ENCODE assay signal across 24 cellular contexts in the genomic region with DNA sequence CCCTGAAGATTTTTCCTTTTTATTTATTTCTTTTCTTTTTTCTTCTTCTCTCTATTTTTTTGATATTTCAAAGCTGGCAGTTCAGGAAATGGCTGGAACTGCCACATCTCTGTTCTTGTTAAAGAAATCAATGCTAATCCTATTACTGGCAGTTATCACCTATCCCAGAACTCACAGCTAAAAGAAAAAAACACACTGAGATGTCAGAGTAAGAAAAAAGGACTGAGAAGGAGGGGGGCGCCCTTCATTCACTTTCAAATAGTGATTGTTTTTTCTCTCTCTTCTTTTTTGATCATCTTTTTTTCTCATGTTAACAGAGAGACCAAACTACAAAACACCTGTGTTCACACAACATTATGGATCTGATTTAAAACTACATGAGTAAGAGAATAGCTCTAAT.
"Had no signal": no experiment of that assay in that cellular context is flagged by ENCODE, and none has a peak within 500 bp of the region (broad histone marks: within the 10 kb centered on the region; RNA-seq: fewer than 3 reads in every experiment).

No MANE protein-coding gene starts in this region.

- H3K27ac ChIP-seq: epithelial cell of prostate, esophagus muscularis mucosa, gastrocnemius medialis, heart right ventricle, left ventricle myocardium inferior, lower lobe of right lung, spleen, testis, tibial nerve, upper lobe of right lung had no signal

- H3K27me3 Mint-ChIP-seq: stimulated activated naive B cell treated with anti-CD40 and anti-IgM and Interleukin-4, amounts not matched to agents 10 μg/mL and 1 μg/mL and 100 μg/mL, for 72 hours; stimulated activated naive CD8-positive, alpha-beta T cell treated with anti-CD3 and anti-CD28 coated beads, Interleukin-15, amount 100 ng/mL, for 72 hours had no signal

- H3K27me3 ChIP-seq: esophagus muscularis mucosa, gastrocnemius medialis, spleen, testis, tibial nerve, upper lobe of right lung had no signal

- H3K4me3 Mint-ChIP-seq: immature natural killer cell; naive thymus-derived CD4-positive, alpha-beta T cell; nephron progenitor cell; stimulated activated naive B cell treated with anti-CD40 and anti-IgM and Interleukin-4, amounts not matched to agents 10 μg/mL and 1 μg/mL and 100 μg/mL, for 72 hours; stimulated activated naive CD8-positive, alpha-beta T cell treated with anti-CD3 and anti-CD28 coated beads, Interleukin-15, amount 100 ng/mL, for 72 hours had no signal

- H3K4me3 ChIP-seq: esophagus muscularis mucosa, gastrocnemius medialis, heart right ventricle, left ventricle myocardium inferior, lower lobe of right lung, spleen, testis, tibial nerve, upper lobe of right lung had no signal

- H3K4me1 ChIP-seq: esophagus muscularis mucosa, gastrocnemius medialis, heart right ventricle, left ventricle myocardium inferior, lower lobe of right lung, spleen, tibial nerve, upper lobe of right lung had no signal

- H3K36me3 ChIP-seq: esophagus muscularis mucosa, gastrocnemius medialis, heart right ventricle, left ventricle myocardium inferior, lower lobe of right lung, spleen, tibial nerve, upper lobe of right lung had no signal

- FAIRE-seq: kidney had no signal

- H3K9me3 ChIP-seq: esophagus muscularis mucosa, gastrocnemius medialis, heart right ventricle, left ventricle myocardium inferior, lower lobe of right lung, spleen, testis, tibial nerve, upper lobe of right lung had no signal

- DNase-seq: effector memory CD4-positive, alpha-beta T cell; gastrocnemius medialis; heart right ventricle; immature natural killer cell; kidney; left cardiac atrium; left ventricle myocardium inferior; lower lobe of right lung; mesenchymal stem cell; naive thymus-derived CD4-positive, alpha-beta T cell; nephron progenitor cell; posterior cingulate gyrus; spleen; stimulated activated CD4-positive, alpha-beta T cell treated with anti-CD3 and anti-CD28 coated beads, Interleukin-15, amount 100 ng/mL, for 24 hours; stimulated activated CD4-positive, alpha-beta T cell treated with anti-CD3 and anti-CD28 coated beads, Interleukin-1b, Interleukin-23, amount 100 ng/mL, for 48 hours; stimulated activated CD4-positive, alpha-beta T cell treated with anti-CD3 and anti-CD28 coated beads, Interleukin-4, amount 100 ng/mL, for 24 hours; stimulated activated naive B cell treated with anti-CD40 and anti-IgM and Interleukin-4, amounts not matched to agents 10 μg/mL and 1 μg/mL and 100 μg/mL, for 72 hours; stimulated activated naive CD8-positive, alpha-beta T cell treated with anti-CD3 and anti-CD28 coated beads, Interleukin-15, amount 100 ng/mL, for 72 hours; testis; upper lobe of right lung had no signal

- ATAC-seq: gastrocnemius medialis; heart right ventricle; left cardiac atrium; lower lobe of right lung; naive thymus-derived CD4-positive, alpha-beta T cell; sciatic nerve; stimulated activated naive B cell treated with anti-CD40 and anti-IgM and Interleukin-4, amounts not matched to agents 10 μg/mL and 1 μg/mL and 100 μg/mL, for 72 hours; stimulated activated naive CD8-positive, alpha-beta T cell treated with anti-CD3 and anti-CD28 coated beads, Interleukin-15, amount 100 ng/mL, for 72 hours; upper lobe of right lung had no signal

- H3K27ac Mint-ChIP-seq: immature natural killer cell; naive thymus-derived CD4-positive, alpha-beta T cell; nephron progenitor cell; stimulated activated naive B cell treated with anti-CD40 and anti-IgM and Interleukin-4, amounts not matched to agents 10 μg/mL and 1 μg/mL and 100 μg/mL, for 72 hours; stimulated activated naive CD8-positive, alpha-beta T cell treated with anti-CD3 and anti-CD28 coated beads, Interleukin-15, amount 100 ng/mL, for 72 hours had no signal

- H3K9me3 Mint-ChIP-seq: naive thymus-derived CD4-positive, alpha-beta T cell; nephron progenitor cell; stimulated activated naive B cell treated with anti-CD40 and anti-IgM and Interleukin-4, amounts not matched to agents 10 μg/mL and 1 μg/mL and 100 μg/mL, for 72 hours; stimulated activated naive CD8-positive, alpha-beta T cell treated with anti-CD3 and anti-CD28 coated beads, Interleukin-15, amount 100 ng/mL, for 72 hours had no signal

- H3K36me3 Mint-ChIP-seq: naive thymus-derived CD4-positive, alpha-beta T cell; stimulated activated naive B cell treated with anti-CD40 and anti-IgM and Interleukin-4, amounts not matched to agents 10 μg/mL and 1 μg/mL and 100 μg/mL, for 72 hours had no signal

- H3K4me1 Mint-ChIP-seq: immature natural killer cell; naive thymus-derived CD4-positive, alpha-beta T cell; stimulated activated naive B cell treated with anti-CD40 and anti-IgM and Interleukin-4, amounts not matched to agents 10 μg/mL and 1 μg/mL and 100 μg/mL, for 72 hours; stimulated activated naive CD8-positive, alpha-beta T cell treated with anti-CD3 and anti-CD28 coated beads, Interleukin-15, amount 100 ng/mL, for 72 hours had no signal
